ENCODE assay signal across 17 cellular contexts in the genomic region with DNA sequence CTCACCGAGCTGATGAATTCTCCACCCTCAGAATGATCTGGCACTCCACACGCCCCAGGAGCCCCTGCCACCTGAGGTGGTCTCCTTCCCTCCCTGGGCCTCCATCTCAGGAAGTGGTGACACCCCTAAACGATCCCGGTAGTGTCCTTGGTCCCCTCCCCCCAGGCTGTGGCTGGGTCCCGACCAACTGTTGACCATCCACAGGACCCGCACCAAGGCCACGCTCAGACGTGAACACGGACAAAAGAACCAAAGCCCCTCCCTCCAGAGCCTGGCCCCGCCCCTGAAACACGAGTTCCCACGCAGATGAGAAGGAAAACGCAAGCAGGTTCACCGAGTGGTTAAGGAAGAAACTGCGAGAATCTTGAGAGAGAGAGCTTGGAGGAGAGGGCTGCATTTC. TPM values are rescaled to one million over a fixed set of nuclear protein-coding genes. Genes with fewer than 3 reads are reported as not detected.
DNase-seq lines count a peak whose midpoint lies in the region; ATAC-seq and TF ChIP-seq lines count a peak whose summit lies in the region.
"Had no signal": no experiment of that assay in that cellular context is flagged by ENCODE, and none has a peak within 500 bp of the region (broad histone marks: within the 10 kb centered on the region; RNA-seq: fewer than 3 reads in every experiment).

No MANE protein-coding gene starts in this region.

- H3K36me3 Mint-ChIP-seq in memory B cell: peaks cover 35% of the 10 kb centered on the region

- no peaks in the 10 kb centered on the region for H3K9me3 Mint-ChIP-seq in memory B cell
- H3K9me3 Mint-ChIP-seq: IgD-negative memory B cell had no signal

- H3K27me3 Mint-ChIP-seq in memory B cell: no peaks in the 10 kb centered on the region
- H3K27me3 Mint-ChIP-seq: IgD-negative memory B cell had no signal

- no peak for TF ChIP-seq POLR2A in esophagus muscularis mucosa (IDR thresholded peaks at IDR 0.05; ENCODE audit: low read depth)

- H3K27ac ChIP-seq in caudate nucleus (ENCODE audit: low read depth, low read length): peak overlapping the region; percentile 24
- no peak overlapping the region for H3K27ac ChIP-seq in esophagus muscularis mucosa (replicated peaks in 1 of 4)
- H3K27ac ChIP-seq: PC-9 had no signal

- H3K27me3 ChIP-seq in esophagus muscularis mucosa: no peaks in the 10 kb centered on the region

- no peaks in the 10 kb centered on the region for H3K9me3 ChIP-seq in esophagus muscularis mucosa

- DNase-seq in left ventricle myocardium superior (peak; percentile 20), cardiac septum (ENCODE audit: low spot score) (no peak), caudate nucleus (lab: John Stamatoyannopoulos, UW) (no peak), memory B cell (ENCODE audit: low spot score in 2 of 2) (no peak), 8988T (no peak), GM13976 (ENCODE audit: low spot score) (no peak), esophagus muscularis mucosa (ENCODE audit: extremely low spot score) (no peak)
- DNase-seq: HCEC 1CT, MM.1S, NCI-H1092 treated with DMSO at 0.1 percent for 48 hours, NCI-H2107, NCI-H2227 treated with DMSO at 0.1 percent for 48 hours, NCI-H524, PC-9 had no signal

- intact Hi-C loops in left ventricle myocardium superior (cut with micrococcal nuclease): no loop called here
- intact Hi-C loops in cardiac septum (cut with DNase I): no loop called here
- intact Hi-C loops in esophagus muscularis mucosa (cut with DNase I): no loop called here

- no peak overlapping the region for H3K4me3 ChIP-seq in esophagus muscularis mucosa
- H3K4me3 ChIP-seq: PC-9 had no signal

- no peaks in the 10 kb centered on the region for H3K4me1 ChIP-seq in esophagus muscularis mucosa

- peaks cover 83 to 100% (median 97%) of the 10 kb centered on the region in 4 donors for H3K36me3 ChIP-seq in esophagus muscularis mucosa

- peak overlapping the region; percentile 50 for H3K27ac Mint-ChIP-seq in memory B cell

- WGBS in esophagus muscularis mucosa: 100% methylated on average over 1 of the region's 15 CpGs

- TF ChIP-seq EP300 in esophagus muscularis mucosa (IDR thresholded peaks at IDR 0.05): no peak

- H3K4me3 Mint-ChIP-seq in memory B cell: no peak overlapping the region
- H3K4me3 Mint-ChIP-seq: CD14-positive monocyte, IgD-negative memory B cell had no signal

- TF ChIP-seq CTCF in GM13976 (IDR thresholded peaks at IDR 0.05; ENCODE audit: borderline replicate concordance, control extremely low read depth, extremely low read depth, insufficient read depth, missing control alignments) (no peak), esophagus muscularis mucosa (IDR thresholded peaks at IDR 0.05) (no peak)

- H3K4me1 Mint-ChIP-seq in memory B cell: no peaks in the 10 kb centered on the region
- H3K4me1 Mint-ChIP-seq: CD14-positive monocyte, IgD-negative memory B cell had no signal

- in situ Hi-C loops in GM13976 (cut with MboI; ENCODE audit: low sequenced_read_pairs, unreplicated experiment): no loop called here

- ATAC-seq in left ventricle myocardium superior: no peak
- ATAC-seq in memory B cell (ENCODE audit: low read depth): no peak

RNA-seq across cellular contexts. Expression of gene LRPAP1, which starts 16.6 kb away (rescaled TPM):
- total RNA-seq in left ventricle myocardium superior (307 TPM), cardiac septum (275 TPM), esophagus muscularis mucosa (100 to 1,000 TPM in 3 of 4 donors, 10 to 100 TPM in 1; 88.5 to 201 (median 174) TPM)

RNA-seq across cellular contexts. Expression of gene DOK7, which starts 52.5 kb away (rescaled TPM):
- total RNA-seq in left ventricle myocardium superior (35.5 TPM), cardiac septum (62.7 TPM), esophagus muscularis mucosa (1 to 10 TPM in 3 of 4 donors, under 1 TPM in 1; 0.50 to 1.7 (median 1.4) TPM)
- total RNA-seq: HT1080 had no signal

Comparison
In these comparisons a context has a peak if more than half of its experiments do, and no peak if none do; other contexts are left out.
1. RNA of gene DOK7, which starts 52.5 kb away (total RNA-seq): 62.7 TPM in cardiac septum (single experiment) and 35.5 TPM in left ventricle myocardium superior (single experiment); 0.50 to 1.7 TPM in esophagus muscularis mucosa; every median in the first group is over 10 times any median in the second.